Comparison of ENCODE assay signal across 20 cellular contexts in genomic region chr11:128896356-128896755, GRCh38. TPM values are rescaled to one million over a fixed set of nuclear protein-coding genes. Genes with fewer than 3 reads are reported as not detected.
A peak's percentile ranks its signal among the peaks of the same experiment; 100 is the strongest.
DNase-seq lines count a peak whose midpoint lies in the region; ATAC-seq and TF ChIP-seq lines count a peak whose summit lies in the region.
"Had no signal": no experiment of that assay in that cellular context is flagged by ENCODE, and none has a peak within 500 bp of the region (broad histone marks: within the 10 kb centered on the region; RNA-seq: fewer than 3 reads in every experiment).

No MANE protein-coding gene starts in this region.

- intact Hi-C loops in activated CD8-positive, alpha-beta T cell treated with anti-CD3 and anti-CD28 coated beads for 36 hours (cut with micrococcal nuclease), result no loop called here

- H3K27me3 Mint-ChIP-seq in activated CD8-positive, alpha-beta T cell treated with anti-CD3 and anti-CD28 coated beads for 36 hours, result peaks cover 25% of the 10 kb centered on the region

- POLR2A ChIA-PET in activated CD8-positive, alpha-beta T cell treated with anti-CD3 and anti-CD28 coated beads for 36 hours (lab: Charles Lee), result no interaction called here

- H3K4me3 ChIP-seq in fibroblast of villous mesenchyme (ENCODE audit: low read depth, low read length), result no peak overlapping the region

- no peak for TF ChIP-seq CTCF in fibroblast of villous mesenchyme (IDR thresholded peaks at IDR 0.05; ENCODE audit: insufficient read depth, low read depth, low read length)
- TF ChIP-seq CTCF in activated CD8-positive, alpha-beta T cell treated with anti-CD3 and anti-CD28 coated beads for 36 hours (IDR thresholded peaks at IDR 0.05), result no peak

- no peaks in the 10 kb centered on the region for H3K36me3 Mint-ChIP-seq in activated CD8-positive, alpha-beta T cell treated with anti-CD3 and anti-CD28 coated beads for 36 hours (ENCODE audit: low read depth)
- H3K36me3 Mint-ChIP-seq: CD4-positive, alpha-beta memory T cell had no signal

- CTCF ChIA-PET in activated CD8-positive, alpha-beta T cell treated with anti-CD3 and anti-CD28 coated beads for 36 hours (lab: Charles Lee), result no interaction called here

- no peak for ATAC-seq in activated CD8-positive, alpha-beta T cell treated with anti-CD3 and anti-CD28 coated beads for 36 hours
- ATAC-seq: SK-N-SH treated with all-trans-retinoic acid at 6 μM for 48 hours had no signal

- DNase-seq in NCI-H748 (lab: John Stamatoyannopoulos, UW; ENCODE audit: unreplicated experiment), result peak; percentile 4
- DNase-seq in NCI-H748 treated with DMSO at 0.1 percent for 48 hours (lab: John Stamatoyannopoulos, UW), result no peak
- DNase-seq in ELR (ENCODE audit: low read depth), result peak; percentile 3
- peak; percentile 44 for DNase-seq in SW480 (ENCODE audit: low spot score)
- peak; percentile 19 for DNase-seq in fibroblast of villous mesenchyme (ENCODE audit: low read depth)
- no peak for DNase-seq in NCI-H2081 treated with DMSO at 0.1 percent for 48 hours (lab: John Stamatoyannopoulos, UW)
- no peak for DNase-seq in middle frontal gyrus (ENCODE audit: extremely low spot score, low spot score)
- no peak for DNase-seq in activated CD8-positive, alpha-beta T cell treated with anti-CD3 and anti-CD28 coated beads for 36 hours
- DNase-seq: Calu3; CD4-positive, alpha-beta memory T cell; DMS53; HFFc6; KG1; MV-4-11; NCI-H187; NCI-H526; SHP77 treated with DMSO at 0.1 percent for 48 hours had no signal

- no peak overlapping the region for H3K4me3 Mint-ChIP-seq in activated CD8-positive, alpha-beta T cell treated with anti-CD3 and anti-CD28 coated beads for 36 hours
- H3K4me3 Mint-ChIP-seq: CD4-positive, alpha-beta memory T cell; HFFc6 had no signal

- no peaks in the 10 kb centered on the region for H3K9me3 Mint-ChIP-seq in activated CD8-positive, alpha-beta T cell treated with anti-CD3 and anti-CD28 coated beads for 36 hours
- H3K9me3 Mint-ChIP-seq: CD4-positive, alpha-beta memory T cell; HFFc6 had no signal

- H3K27ac Mint-ChIP-seq in activated CD8-positive, alpha-beta T cell treated with anti-CD3 and anti-CD28 coated beads for 36 hours, result no peak overlapping the region
- H3K27ac Mint-ChIP-seq: CD4-positive, alpha-beta memory T cell; HFFc6 had no signal

- H3K4me1 Mint-ChIP-seq in activated CD8-positive, alpha-beta T cell treated with anti-CD3 and anti-CD28 coated beads for 36 hours (ENCODE audit: low read depth), result no peaks in the 10 kb centered on the region

RNA-seq across cellular contexts. Expression of gene KCNJ5, which starts 5.2 kb away (rescaled TPM):
- under 0.01 TPM in 1 of 2 replicates, not detected in the other for total RNA-seq in fibroblast of villous mesenchyme
- not detected for total RNA-seq in activated CD8-positive, alpha-beta T cell treated with anti-CD3 and anti-CD28 coated beads for 36 hours
- total RNA-seq: Calu3, H4, HepG2, HFFc6 had no signal

RNA-seq across cellular contexts. Expression of gene KCNJ1, which starts 29.3 kb away (rescaled TPM):
- under 0.01 TPM in 1 of 2 replicates, not detected in the other for total RNA-seq in fibroblast of villous mesenchyme
- not detected for total RNA-seq in activated CD8-positive, alpha-beta T cell treated with anti-CD3 and anti-CD28 coated beads for 36 hours
- total RNA-seq: Calu3, H4, HepG2, HFFc6 had no signal

RNA-seq across cellular contexts. Expression of gene TP53AIP1, which starts 46.3 kb away (rescaled TPM):
- total RNA-seq in fibroblast of villous mesenchyme, result not detected in 2 replicates
- not detected for total RNA-seq in activated CD8-positive, alpha-beta T cell treated with anti-CD3 and anti-CD28 coated beads for 36 hours
- total RNA-seq: CD4-positive, alpha-beta memory T cell; H4; HFFc6 had no signal

Comparison
In these comparisons a context has a peak if more than half of its experiments do, and no peak if none do; other contexts are left out.
1. DNase-seq: peak in NCI-H748 (single experiment), ELR (single experiment), SW480 (single experiment) and fibroblast of villous mesenchyme (single experiment); none in NCI-H748 treated with DMSO at 0.1 percent for 48 hours (single experiment), NCI-H2081 treated with DMSO at 0.1 percent for 48 hours (single experiment), middle frontal gyrus (single experiment) and activated CD8-positive, alpha-beta T cell treated with anti-CD3 and anti-CD28 coated beads for 36 hours (single experiment).